ENCODE assay signal across 1 cellular context in the genomic region with DNA sequence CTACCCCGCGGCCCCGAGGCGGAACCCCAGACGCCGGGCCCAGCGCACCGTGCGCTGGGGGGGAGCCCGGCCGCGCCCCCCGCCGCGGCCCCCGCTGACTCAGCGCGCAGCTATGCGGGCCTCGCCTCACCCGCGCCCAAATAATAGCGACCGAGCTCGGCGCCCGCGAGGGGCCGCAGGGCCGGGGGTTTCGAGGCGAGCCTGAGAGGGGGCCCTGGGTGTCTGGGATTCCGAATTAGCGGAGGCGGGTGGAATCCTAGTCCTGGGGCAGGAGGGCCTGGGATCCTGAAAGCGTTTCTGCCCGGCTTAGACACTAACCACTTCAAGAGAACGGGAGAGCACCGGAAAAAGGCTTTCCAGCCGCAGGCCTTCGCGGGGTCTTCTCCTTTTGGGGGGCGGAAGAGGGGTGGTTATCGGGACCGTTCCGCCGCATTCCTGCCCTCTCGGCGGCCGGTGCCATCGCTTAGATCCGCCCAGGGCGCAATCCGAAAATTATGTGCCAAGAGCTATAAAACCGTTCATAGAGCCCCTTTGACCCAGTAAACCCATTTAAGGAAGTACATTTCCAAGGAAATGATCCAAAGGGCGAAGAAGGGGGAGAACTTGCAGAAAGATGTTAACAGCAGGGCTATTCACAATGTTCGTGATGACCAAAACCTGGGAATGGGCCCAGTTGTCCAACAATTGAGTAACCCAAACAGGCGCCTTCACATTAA.
A peak's percentile ranks its signal among the peaks of the same experiment; 100 is the strongest.
TF ChIP-seq lines count a peak whose summit lies in the region.

No MANE protein-coding gene starts in this region.

TF ChIP-seq in K562, 482 proteins besides CTCF, POLR2A, EP300 and RAD21 (continued from another document and continues in another):
- TF ChIP-seq, protein P1, sequence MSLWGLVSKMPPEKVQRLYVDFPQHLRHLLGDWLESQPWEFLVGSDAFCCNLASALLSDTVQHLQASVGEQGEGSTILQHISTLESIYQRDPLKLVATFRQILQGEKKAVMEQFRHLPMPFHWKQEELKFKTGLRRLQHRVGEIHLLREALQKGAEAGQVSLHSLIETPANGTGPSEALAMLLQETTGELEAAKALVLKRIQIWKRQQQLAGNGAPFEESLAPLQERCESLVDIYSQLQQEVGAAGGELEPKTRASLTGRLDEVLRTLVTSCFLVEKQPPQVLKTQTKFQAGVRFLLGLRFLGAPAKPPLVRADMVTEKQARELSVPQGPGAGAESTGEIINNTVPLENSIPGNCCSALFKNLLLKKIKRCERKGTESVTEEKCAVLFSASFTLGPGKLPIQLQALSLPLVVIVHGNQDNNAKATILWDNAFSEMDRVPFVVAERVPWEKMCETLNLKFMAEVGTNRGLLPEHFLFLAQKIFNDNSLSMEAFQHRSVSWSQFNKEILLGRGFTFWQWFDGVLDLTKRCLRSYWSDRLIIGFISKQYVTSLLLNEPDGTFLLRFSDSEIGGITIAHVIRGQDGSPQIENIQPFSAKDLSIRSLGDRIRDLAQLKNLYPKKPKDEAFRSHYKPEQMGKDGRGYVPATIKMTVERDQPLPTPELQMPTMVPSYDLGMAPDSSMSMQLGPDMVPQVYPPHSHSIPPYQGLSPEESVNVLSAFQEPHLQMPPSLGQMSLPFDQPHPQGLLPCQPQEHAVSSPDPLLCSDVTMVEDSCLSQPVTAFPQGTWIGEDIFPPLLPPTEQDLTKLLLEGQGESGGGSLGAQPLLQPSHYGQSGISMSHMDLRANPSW (CRISPR knock-in tag; IDR thresholded peaks at IDR 0.05): no peak
- TF ChIP-seq ARID1B (IDR thresholded peaks at IDR 0.05): peak; percentile 6; the same call in 1 of the 2 replicates
- TF ChIP-seq ZKSCAN8 (CRISPR knock-in tag; IDR thresholded peaks at IDR 0.05): peak; percentile 29; the same call in 1 of the 2 replicates
- TF ChIP-seq THRAP3 (IDR thresholded peaks at IDR 0.05; ENCODE audit: borderline replicate concordance): no peak
- TF ChIP-seq MTF1 (CRISPR knock-in tag; IDR thresholded peaks at IDR 0.05; ENCODE audit: borderline replicate concordance): no peak
- TF ChIP-seq, protein P2, sequence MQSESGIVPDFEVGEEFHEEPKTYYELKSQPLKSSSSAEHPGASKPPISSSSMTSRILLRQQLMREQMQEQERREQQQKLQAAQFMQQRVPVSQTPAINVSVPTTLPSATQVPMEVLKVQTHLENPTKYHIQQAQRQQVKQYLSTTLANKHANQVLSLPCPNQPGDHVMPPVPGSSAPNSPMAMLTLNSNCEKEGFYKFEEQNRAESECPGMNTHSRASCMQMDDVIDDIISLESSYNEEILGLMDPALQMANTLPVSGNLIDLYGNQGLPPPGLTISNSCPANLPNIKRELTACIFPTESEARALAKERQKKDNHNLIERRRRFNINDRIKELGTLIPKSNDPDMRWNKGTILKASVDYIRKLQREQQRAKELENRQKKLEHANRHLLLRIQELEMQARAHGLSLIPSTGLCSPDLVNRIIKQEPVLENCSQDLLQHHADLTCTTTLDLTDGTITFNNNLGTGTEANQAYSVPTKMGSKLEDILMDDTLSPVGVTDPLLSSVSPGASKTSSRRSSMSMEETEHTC (IDR thresholded peaks at IDR 0.05): no peak
- TF ChIP-seq JUN (IDR thresholded peaks at IDR 0.05; ENCODE audit: borderline replicate concordance, low read depth, low read length): peak; percentile 77
- 0 out of 2 replicates have a peak, but pooled peaks have one; percentile 17 for TF ChIP-seq JUN (CRISPR knock-in tag; IDR thresholded peaks at IDR 0.05; ENCODE audit: borderline replicate concordance)
- TF ChIP-seq TEAD1 (CRISPR knock-in tag; IDR thresholded peaks at IDR 0.05): peak; percentile 28 to 98; a peak in 3 of 4 replicates
- no peak for TF ChIP-seq MCM3 (IDR thresholded peaks at IDR 0.05)
- TF ChIP-seq, protein P3, sequence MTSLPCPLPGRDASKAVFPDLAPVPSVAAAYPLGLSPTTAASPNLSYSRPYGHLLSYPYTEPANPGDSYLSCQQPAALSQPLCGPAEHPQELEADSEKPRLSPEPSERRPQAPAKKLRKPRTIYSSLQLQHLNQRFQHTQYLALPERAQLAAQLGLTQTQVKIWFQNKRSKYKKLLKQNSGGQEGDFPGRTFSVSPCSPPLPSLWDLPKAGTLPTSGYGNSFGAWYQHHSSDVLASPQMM (CRISPR knock-in tag; IDR thresholded peaks at IDR 0.05): no peak
- TF ChIP-seq CEBPG (CRISPR knock-in tag; IDR thresholded peaks at IDR 0.05): no peak
- no peak for TF ChIP-seq CEBPG (tag; conservative IDR thresholded peaks at IDR 0.05 in 1 of 2, IDR thresholded peaks at IDR 0.05 in 1 of 2)
- no peak for TF ChIP-seq ZBTB17 (CRISPR knock-in tag; IDR thresholded peaks at IDR 0.05)
- no peak for TF ChIP-seq HDAC6 (IDR thresholded peaks at IDR 0.05; ENCODE audit: low read depth, low read length)
- TF ChIP-seq ZNF830 (CRISPR knock-in tag; IDR thresholded peaks at IDR 0.05): no peak
- no peak for TF ChIP-seq HNRNPL (IDR thresholded peaks at IDR 0.05; ENCODE audit: low read depth, low read length)
- TF ChIP-seq, protein P4, sequence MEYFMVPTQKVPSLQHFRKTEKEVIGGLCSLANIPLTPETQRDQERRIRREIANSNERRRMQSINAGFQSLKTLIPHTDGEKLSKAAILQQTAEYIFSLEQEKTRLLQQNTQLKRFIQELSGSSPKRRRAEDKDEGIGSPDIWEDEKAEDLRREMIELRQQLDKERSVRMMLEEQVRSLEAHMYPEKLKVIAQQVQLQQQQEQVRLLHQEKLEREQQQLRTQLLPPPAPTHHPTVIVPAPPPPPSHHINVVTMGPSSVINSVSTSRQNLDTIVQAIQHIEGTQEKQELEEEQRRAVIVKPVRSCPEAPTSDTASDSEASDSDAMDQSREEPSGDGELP (CRISPR knock-in tag; IDR thresholded peaks at IDR 0.05; ENCODE audit: borderline replicate concordance): peak; percentile 42
- TF ChIP-seq MAZ (CRISPR knock-in tag; conservative IDR thresholded peaks at IDR 0.05 in 1 of 2, IDR thresholded peaks at IDR 0.05 in 1 of 2): peak in 1 of 2 experiments; percentile 52; a peak in 2 of 4 replicates
- 0 out of 2 replicates have a peak, but pooled peaks have one; percentile 1 for TF ChIP-seq NCOR1 (IDR thresholded peaks at IDR 0.05)
- peak; percentile 99 for TF ChIP-seq FOSL1 (tag; conservative IDR thresholded peaks at IDR 0.05)
- TF ChIP-seq HNRNPUL1 (IDR thresholded peaks at IDR 0.05; ENCODE audit: low read length): no peak
- TF ChIP-seq ZNF778 (CRISPR knock-in tag; IDR thresholded peaks at IDR 0.05): no peak
- TF ChIP-seq GABPA (tag; conservative IDR thresholded peaks at IDR 0.05; ENCODE audit: low read depth): peak; percentile 75
- TF ChIP-seq, protein P5, sequence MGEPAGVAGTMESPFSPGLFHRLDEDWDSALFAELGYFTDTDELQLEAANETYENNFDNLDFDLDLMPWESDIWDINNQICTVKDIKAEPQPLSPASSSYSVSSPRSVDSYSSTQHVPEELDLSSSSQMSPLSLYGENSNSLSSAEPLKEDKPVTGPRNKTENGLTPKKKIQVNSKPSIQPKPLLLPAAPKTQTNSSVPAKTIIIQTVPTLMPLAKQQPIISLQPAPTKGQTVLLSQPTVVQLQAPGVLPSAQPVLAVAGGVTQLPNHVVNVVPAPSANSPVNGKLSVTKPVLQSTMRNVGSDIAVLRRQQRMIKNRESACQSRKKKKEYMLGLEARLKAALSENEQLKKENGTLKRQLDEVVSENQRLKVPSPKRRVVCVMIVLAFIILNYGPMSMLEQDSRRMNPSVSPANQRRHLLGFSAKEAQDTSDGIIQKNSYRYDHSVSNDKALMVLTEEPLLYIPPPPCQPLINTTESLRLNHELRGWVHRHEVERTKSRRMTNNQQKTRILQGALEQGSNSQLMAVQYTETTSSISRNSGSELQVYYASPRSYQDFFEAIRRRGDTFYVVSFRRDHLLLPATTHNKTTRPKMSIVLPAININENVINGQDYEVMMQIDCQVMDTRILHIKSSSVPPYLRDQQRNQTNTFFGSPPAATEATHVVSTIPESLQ (CRISPR knock-in tag; IDR thresholded peaks at IDR 0.05): no peak
- no peak for TF ChIP-seq HLTF (IDR thresholded peaks at IDR 0.05)
- TF ChIP-seq RBBP5 (IDR thresholded peaks at IDR 0.05; ENCODE audit: borderline replicate concordance, insufficient read depth, low read length, poor library complexity, severe bottlenecking): peak; percentile 62
- no peak for TF ChIP-seq ARID2 (IDR thresholded peaks at IDR 0.05)
- no peak for TF ChIP-seq COPS2 (conservative IDR thresholded peaks at IDR 0.05)
- TF ChIP-seq ZNF253 (CRISPR knock-in tag; conservative IDR thresholded peaks at IDR 0.05): no peak
- TF ChIP-seq ARHGAP35 (IDR thresholded peaks at IDR 0.05; ENCODE audit: partially characterized antibody): no peak
- no peak for TF ChIP-seq NFYB (IDR thresholded peaks at IDR 0.05; ENCODE audit: extremely low read depth, insufficient read length)
- TF ChIP-seq, protein P6, sequence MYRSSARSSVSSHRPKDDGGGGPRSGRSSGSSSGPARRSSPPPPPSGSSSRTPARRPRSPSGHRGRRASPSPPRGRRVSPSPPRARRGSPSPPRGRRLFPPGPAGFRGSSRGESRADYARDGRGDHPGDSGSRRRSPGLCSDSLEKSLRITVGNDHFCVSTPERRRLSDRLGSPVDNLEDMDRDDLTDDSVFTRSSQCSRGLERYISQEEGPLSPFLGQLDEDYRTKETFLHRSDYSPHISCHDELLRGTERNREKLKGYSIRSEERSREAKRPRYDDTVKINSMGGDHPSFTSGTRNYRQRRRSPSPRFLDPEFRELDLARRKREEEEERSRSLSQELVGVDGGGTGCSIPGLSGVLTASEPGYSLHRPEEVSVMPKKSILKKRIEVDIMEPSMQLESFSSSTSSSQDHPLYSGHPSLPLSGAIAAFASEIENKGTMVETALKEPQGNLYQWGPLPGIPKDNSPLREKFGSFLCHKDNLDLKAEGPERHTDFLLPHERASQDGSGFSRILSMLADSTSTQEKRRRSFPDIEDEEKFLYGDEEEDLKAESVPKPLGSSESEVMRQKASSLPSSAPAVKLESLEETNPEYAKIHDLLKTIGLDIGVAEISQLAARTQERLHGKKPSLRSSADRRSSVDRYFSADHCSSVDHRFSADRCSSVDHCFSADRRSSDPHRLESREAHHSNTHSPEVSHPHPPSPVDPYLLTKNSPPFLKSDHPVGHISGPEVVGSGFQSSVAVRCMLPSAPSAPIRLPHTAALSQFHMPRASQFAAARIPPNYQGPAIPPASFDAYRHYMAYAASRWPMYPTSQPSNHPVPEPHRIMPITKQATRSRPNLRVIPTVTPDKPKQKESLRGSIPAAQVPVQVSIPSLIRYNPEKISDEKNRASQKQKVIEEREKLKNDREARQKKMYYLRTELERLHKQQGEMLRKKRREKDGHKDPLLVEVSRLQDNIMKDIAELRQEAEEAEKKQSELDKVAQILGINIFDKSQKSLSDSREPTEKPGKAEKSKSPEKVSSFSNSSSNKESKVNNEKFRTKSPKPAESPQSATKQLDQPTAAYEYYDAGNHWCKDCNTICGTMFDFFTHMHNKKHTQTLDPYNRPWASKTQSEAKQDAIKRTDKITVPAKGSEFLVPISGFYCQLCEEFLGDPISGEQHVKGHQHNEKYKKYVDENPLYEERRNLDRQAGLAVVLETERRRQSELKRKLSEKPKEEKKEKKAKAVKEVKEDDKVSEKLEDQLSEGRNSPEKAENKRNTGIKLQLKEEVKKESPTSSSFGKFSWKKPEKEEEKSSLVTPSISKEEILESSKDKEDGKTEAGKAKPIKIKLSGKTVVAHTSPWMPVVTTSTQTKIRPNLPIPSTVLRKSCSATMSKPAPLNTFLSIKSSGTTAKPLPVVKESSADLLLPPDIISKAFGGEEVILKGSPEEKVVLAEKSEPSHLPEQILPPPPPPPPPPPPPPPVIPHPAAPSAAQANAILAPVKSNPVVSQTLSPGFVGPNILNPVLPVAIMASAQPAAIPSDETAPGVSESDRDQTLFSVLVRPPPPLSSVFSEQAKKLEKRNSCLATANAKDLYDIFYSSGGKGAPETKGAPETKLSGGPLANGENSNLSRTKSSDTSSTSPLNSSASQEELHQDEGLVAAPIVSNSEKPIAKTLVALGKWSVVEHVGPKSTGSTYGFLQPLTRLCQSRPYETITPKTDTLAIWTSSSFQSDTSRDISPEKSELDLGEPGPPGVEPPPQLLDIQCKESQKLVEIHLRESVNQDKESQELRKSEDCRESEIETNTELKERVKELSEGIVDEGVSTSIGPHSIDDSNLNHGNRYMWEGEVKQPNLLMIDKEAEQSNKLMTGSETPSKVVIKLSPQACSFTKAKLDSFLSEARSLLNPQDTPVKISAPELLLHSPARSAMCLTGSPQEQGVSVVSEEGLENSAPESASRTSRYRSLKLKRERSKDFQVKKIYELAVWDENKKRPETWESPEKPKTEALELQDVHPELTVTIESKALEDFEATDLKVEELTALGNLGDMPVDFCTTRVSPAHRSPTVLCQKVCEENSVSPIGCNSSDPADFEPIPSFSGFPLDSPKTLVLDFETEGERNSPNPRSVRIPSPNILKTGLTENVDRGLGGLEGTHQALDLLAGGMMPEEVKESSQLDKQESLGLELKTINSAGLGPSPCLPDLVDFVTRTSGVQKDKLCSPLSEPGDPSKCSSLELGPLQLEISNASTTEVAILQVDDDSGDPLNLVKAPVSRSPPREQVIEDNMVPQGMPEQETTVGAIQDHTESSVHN (IDR thresholded peaks at IDR 0.05; ENCODE audit: borderline replicate concordance in 1 of 2, low read depth in 1 of 2): no peak
- 0 out of 2 replicates have a peak, but pooled peaks have one; percentile 45 for TF ChIP-seq SUPT5H (IDR thresholded peaks at IDR 0.05)
- TF ChIP-seq SMARCC2 (IDR thresholded peaks at IDR 0.05; ENCODE audit: low read depth): 0 out of 2 replicates have a peak, but pooled peaks have one; percentile 29
- peak; percentile 67 for TF ChIP-seq POLR2G (IDR thresholded peaks at IDR 0.05; ENCODE audit: low read depth, low read length)
- no peak for TF ChIP-seq ZKSCAN1 (IDR thresholded peaks at IDR 0.05; ENCODE audit: low read depth, low read length)
- no peak for TF ChIP-seq OTX1 (CRISPR knock-in tag; IDR thresholded peaks at IDR 0.05)
- TF ChIP-seq FOXJ3 (CRISPR knock-in tag; IDR thresholded peaks at IDR 0.05): no peak
- no peak for TF ChIP-seq PYGO2 (tag; IDR thresholded peaks at IDR 0.05)
- peak; percentile 59 for TF ChIP-seq HNRNPLL (IDR thresholded peaks at IDR 0.05; ENCODE audit: low read depth, low read length, poor library complexity, severe bottlenecking)
- TF ChIP-seq L3MBTL2 (IDR thresholded peaks at IDR 0.05): peak; percentile 71
- TF ChIP-seq, protein P7, sequence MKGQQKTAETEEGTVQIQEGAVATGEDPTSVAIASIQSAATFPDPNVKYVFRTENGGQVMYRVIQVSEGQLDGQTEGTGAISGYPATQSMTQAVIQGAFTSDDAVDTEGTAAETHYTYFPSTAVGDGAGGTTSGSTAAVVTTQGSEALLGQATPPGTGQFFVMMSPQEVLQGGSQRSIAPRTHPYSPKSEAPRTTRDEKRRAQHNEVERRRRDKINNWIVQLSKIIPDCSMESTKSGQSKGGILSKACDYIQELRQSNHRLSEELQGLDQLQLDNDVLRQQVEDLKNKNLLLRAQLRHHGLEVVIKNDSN (CRISPR knock-in tag; IDR thresholded peaks at IDR 0.05): no peak
- TF ChIP-seq SMARCA5 (IDR thresholded peaks at IDR 0.05): no peak
- TF ChIP-seq RB1 (IDR thresholded peaks at IDR 0.05; ENCODE audit: low read depth): 0 out of 2 replicates have a peak, but pooled peaks have one; percentile 46
- TF ChIP-seq ATF1 (CRISPR knock-in tag; IDR thresholded peaks at IDR 0.05): no peak
- peak; percentile 27 for TF ChIP-seq ATF1 (tag; IDR thresholded peaks at IDR 0.05)
- TF ChIP-seq, protein P8, sequence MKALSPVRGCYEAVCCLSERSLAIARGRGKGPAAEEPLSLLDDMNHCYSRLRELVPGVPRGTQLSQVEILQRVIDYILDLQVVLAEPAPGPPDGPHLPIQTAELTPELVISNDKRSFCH (CRISPR knock-in tag; IDR thresholded peaks at IDR 0.05): no peak
- TF ChIP-seq, protein P8 (tag; IDR thresholded peaks at IDR 0.05): 0 out of 2 replicates have a peak, but pooled peaks have one; percentile 39
- TF ChIP-seq SAFB (IDR thresholded peaks at IDR 0.05; ENCODE audit: borderline replicate concordance, low read depth, low read length): no peak
- TF ChIP-seq SIX5 (IDR thresholded peaks at IDR 0.05; ENCODE audit: borderline replicate concordance in 1 of 2, insufficient read depth in 1 of 2, low read depth in 1 of 2, low read length in 2 of 2): no peak
